8 cellular contexts compared by ENCODE assay signal in genomic region chr15:85443593-85444328, GRCh38.
DNase-seq lines count a peak whose midpoint lies in the region; ATAC-seq and TF ChIP-seq lines count a peak whose summit lies in the region.

No MANE protein-coding gene starts in this region.

- H3K4me2 ChIP-seq in mammary epithelial cell (ENCODE audit: insufficient read depth, low read depth, low read length) = peak overlapping the region; percentile 5
- H3K4me2 ChIP-seq in mesendoderm (ENCODE audit: low read length) = no peak overlapping the region

- H3K4me3 ChIP-seq in mammary epithelial cell (replicated peaks in 1 of 3; ENCODE audit: insufficient read depth in 1 of 3, low read depth in 2 of 3, low read length in 3 of 3) (no peak overlapping the region), mesendoderm (ENCODE audit: low read length) (no peak overlapping the region), tibial nerve (no peak overlapping the region)

- no peak overlapping the region for H2BK120ac ChIP-seq in mesendoderm (ENCODE audit: low read depth, low read length)

- no peaks in the 10 kb centered on the region for H3K36me3 ChIP-seq in mammary epithelial cell (ENCODE audit: insufficient read depth, low read length)
- H3K36me3 ChIP-seq in mesendoderm (ENCODE audit: control insufficient read depth, insufficient read depth, low read length) = no peaks in the 10 kb centered on the region
- no peaks in the 10 kb centered on the region for H3K36me3 ChIP-seq in tibial nerve

- H3K4me1 ChIP-seq in mammary epithelial cell (ENCODE audit: insufficient read depth, low read length) (peaks cover 19% of the 10 kb centered on the region), mesendoderm (ENCODE audit: control insufficient read depth, low read depth, low read length) (no peaks in the 10 kb centered on the region), tibial nerve (peaks cover 0 to 43% (median 23%) of the 10 kb centered on the region in 4 donors)

- CTCF ChIA-PET in mammary epithelial cell (lab: Charles Lee; ENCODE audit: low non-redundant PET) = interaction anchor here (0.6 to 0.7 kb wide), 2 partner anchors 275 to 431 kb away, joined by 5 to 22 read pairs; no protein-coding TSS in a partner anchor

- no peaks in the 10 kb centered on the region for H4K20me1 ChIP-seq in mammary epithelial cell (ENCODE audit: insufficient read depth, low read length)

- H3K79me1 ChIP-seq in mesendoderm (ENCODE audit: low read length) = peaks cover 3% of the 10 kb centered on the region

- H2AK5ac ChIP-seq in mesendoderm (ENCODE audit: low read length) = no peak overlapping the region

- TF ChIP-seq CTCF in mammary epithelial cell (conservative IDR thresholded peaks at IDR 0.05 in 1 of 2, IDR thresholded peaks at IDR 0.05 in 1 of 2; ENCODE audit: extremely low read depth in 1 of 2, insufficient read depth in 1 of 2, low read depth in 1 of 2, low read length in 2 of 2) (peak in 1 of 2 donors; percentile 31), tibial nerve (IDR thresholded peaks at IDR 0.05) (no peak)

- no peak overlapping the region for H2AFZ ChIP-seq in mammary epithelial cell (ENCODE audit: low read depth, low read length)

- no peak overlapping the region for H3K56ac ChIP-seq in mesendoderm (ENCODE audit: low read length)

- TF ChIP-seq EP300 in tibial nerve (IDR thresholded peaks at IDR 0.05) = no peak

- peak; percentile 82 for ATAC-seq in GM18868 (IDR thresholded peaks at IDR 0.05; ENCODE audit: unreplicated experiment)
- peak; percentile 84 for ATAC-seq in HG03045 (IDR thresholded peaks at IDR 0.05; ENCODE audit: unreplicated experiment)

- no peak overlapping the region for H4K5ac ChIP-seq in mesendoderm (ENCODE audit: low read length)

- DNase-seq in AG08396 (ENCODE audit: low spot score) (peak; percentile 14), NCI-H226 (peak; percentile 97), mammary epithelial cell (peak; percentile 88), mesendoderm (peak; percentile 95), tibial nerve (ENCODE audit: low spot score in 2 of 2) (no peak), NCI-H1092 (lab: John Stamatoyannopoulos, UW) (no peak)

- no peak overlapping the region for H4K8ac ChIP-seq in mesendoderm (ENCODE audit: low read depth, low read length)

- no peak overlapping the region for H3K18ac ChIP-seq in mesendoderm (ENCODE audit: low read length)

- H3K27ac ChIP-seq in mammary epithelial cell (ENCODE audit: insufficient read depth, low read depth, low read length) = peak overlapping the region; percentile 77
- no peak overlapping the region for H3K27ac ChIP-seq in mesendoderm (ENCODE audit: low read depth, low read length)
- H3K27ac ChIP-seq in tibial nerve = peak overlapping the region in 1 of 4 donors; percentile 24

- H3K23ac ChIP-seq in mesendoderm (ENCODE audit: low read length) = no peak overlapping the region

- H3K4ac ChIP-seq in mesendoderm (ENCODE audit: low read depth, low read length) = no peak overlapping the region

- in situ Hi-C loops in mammary epithelial cell (cut with MboI; ENCODE audit: low sequenced_read_pairs in 2 of 2) = loop anchor here in 1 of 2 donors (25.0 kb wide), 1 partner anchor 256 kb away; no protein-coding TSS in a partner anchor

- 40% methylated on average over 6 of the region's 6 CpGs for WGBS in mammary epithelial cell (ENCODE audit: low coverage, missing lambda C conversion rate)
- no CpG with 5 or more reads among the region's 6 CpGs for WGBS in mesendoderm (ENCODE audit: extremely low coverage, insufficient coverage, low lambda C conversion rate)
- WGBS in tibial nerve, 2 donors = 68 to 71% methylated on average over 6 of the region's 6 CpGs

- no peaks in the 10 kb centered on the region for H3K9me3 ChIP-seq in mammary epithelial cell (replicated peaks; ENCODE audit: insufficient read depth, low read length)
- H3K9me3 ChIP-seq in tibial nerve = peaks cover 0 to 13% (median 0%) of the 10 kb centered on the region in 4 donors

- H2BK15ac ChIP-seq in mesendoderm (replicated peaks; ENCODE audit: low read depth) = no peak overlapping the region

- TF ChIP-seq POLR2A in tibial nerve (IDR thresholded peaks at IDR 0.05) = no peak

- H3K27me3 ChIP-seq in mammary epithelial cell (ENCODE audit: insufficient read depth, low read length) = no peaks in the 10 kb centered on the region
- no peaks in the 10 kb centered on the region for H3K27me3 ChIP-seq in mesendoderm (ENCODE audit: insufficient read depth, low read length, poor library complexity)
- H3K27me3 ChIP-seq in tibial nerve = no peaks in the 10 kb centered on the region

- BruUV-seq in mammary epithelial cell (replicated peaks; lab: Mats Ljungman, UMichigan) = no TSS peak

- H3K79me2 ChIP-seq in mammary epithelial cell (ENCODE audit: insufficient read depth, low read length) (peaks cover 78% of the 10 kb centered on the region), mesendoderm (ENCODE audit: control insufficient read depth, insufficient read depth, low read length) (peaks cover 48% of the 10 kb centered on the region)

- H2BK5ac ChIP-seq in mesendoderm (ENCODE audit: low read length) = no peak overlapping the region

- intact Hi-C loops in mammary epithelial cell (cut with micrococcal nuclease) = no loop called here

- dilution Hi-C loops in mammary epithelial cell (cut with HindIII; ENCODE audit: low sequenced_read_pairs) = no loop called here

- H3K9ac ChIP-seq in mammary epithelial cell (ENCODE audit: insufficient read depth, low read length) (peak overlapping the region; percentile 42), mesendoderm (ENCODE audit: low read length) (no peak overlapping the region)

Comparison
In these comparisons a context has a peak if more than half of its experiments do, and no peak if none do; other contexts are left out.
1. DNase-seq: peak in AG08396 (single experiment), NCI-H226 (single experiment), mammary epithelial cell (single experiment) and mesendoderm (single experiment); none in tibial nerve (0 of 2) and NCI-H1092 (single experiment).